ENCODE assay signal across 23 cellular contexts in genomic region chr5:122221857-122222256, GRCh38.
"Had no signal": no experiment of that assay in that cellular context is flagged by ENCODE, and none has a peak within 500 bp of the region (broad histone marks: within the 10 kb centered on the region; RNA-seq: fewer than 3 reads in every experiment).

No MANE protein-coding gene starts in this region.

- H3K36me3 Mint-ChIP-seq: naive B cell, type B pancreatic cell had no signal

- H3K27ac ChIP-seq: dorsolateral prefrontal cortex, gastrocnemius medialis, left ventricle myocardium inferior, pancreas, suprapubic skin, thyroid gland had no signal

- DNase-seq: cortex of kidney; dorsolateral prefrontal cortex; effector CD8-positive, alpha-beta T cell; gastrocnemius medialis; glutamatergic neuron; kidney; left cardiac atrium; left ventricle myocardium inferior; mesenchymal stem cell; naive B cell; occipital lobe; pancreas; right cardiac atrium; stimulated activated CD4-positive, alpha-beta T cell treated with anti-CD3 and anti-CD28 coated beads, Interleukin-2, amount 100 ng/mL, for 48 hours; stimulated activated naive CD8-positive, alpha-beta T cell treated with anti-CD3 and anti-CD28 coated beads, Interleukin-15, Interleukin-2, amounts not matched to agents 100 U/mL and 50 U/mL, for 24 hours; thyroid gland had no signal

- H3K4me2 ChIP-seq: smooth muscle cell had no signal

- H3K4me1 ChIP-seq: gastrocnemius medialis, left ventricle myocardium inferior, pancreas, suprapubic skin, thyroid gland had no signal

- H3K27ac Mint-ChIP-seq: naive B cell, nephron, progenitor cell of endocrine pancreas, type B pancreatic cell had no signal

- H3K4me3 Mint-ChIP-seq: naive B cell, nephron, type B pancreatic cell had no signal

- H3K9me3 Mint-ChIP-seq: type B pancreatic cell had no signal

- H3K4me1 Mint-ChIP-seq: naive B cell, nephron had no signal

- ATAC-seq: esophagus mucosa; gastrocnemius medialis; left cardiac atrium; pancreas; right cardiac atrium; stimulated activated naive CD8-positive, alpha-beta T cell treated with anti-CD3 and anti-CD28 coated beads, Interleukin-15, Interleukin-2, amounts not matched to agents 100 U/mL and 50 U/mL, for 24 hours had no signal

- H3K27me3 ChIP-seq: gastrocnemius medialis, pancreas, suprapubic skin, thyroid gland had no signal

- H3K36me3 ChIP-seq: gastrocnemius medialis, left ventricle myocardium inferior, pancreas, suprapubic skin, thyroid gland had no signal

- H3K27me3 Mint-ChIP-seq: progenitor cell of endocrine pancreas, type B pancreatic cell had no signal

- H3K4me3 ChIP-seq: dorsolateral prefrontal cortex, gastrocnemius medialis, left ventricle myocardium inferior, lung, pancreas, smooth muscle cell, suprapubic skin, thyroid gland had no signal

- H3K9me3 ChIP-seq: gastrocnemius medialis, pancreas, suprapubic skin, thyroid gland had no signal
